Comparison of ENCODE assay signal across 9 cellular contexts in genomic region chr16:24541534-24541933, GRCh38. TPM values are rescaled to one million over a fixed set of nuclear protein-coding genes. Genes with fewer than 3 reads are reported as not detected.
DNase-seq lines count a peak whose midpoint lies in the region; ATAC-seq and TF ChIP-seq lines count a peak whose summit lies in the region.
"Had no signal": no experiment of that assay in that cellular context is flagged by ENCODE, and none has a peak within 500 bp of the region (broad histone marks: within the 10 kb centered on the region; RNA-seq: fewer than 3 reads in every experiment).

No MANE protein-coding gene starts in this region.

- TF ChIP-seq EP300 in sigmoid colon (IDR thresholded peaks at IDR 0.05), result no peak

- WGBS in sigmoid colon, 2 donors, result 1% methylated on average over 3 of the region's 3 CpGs

- H3K4me1 ChIP-seq in fibroblast of lung (ENCODE audit: control insufficient read depth, extremely low read depth, insufficient read depth, low read length) (peaks cover 13% of the 10 kb centered on the region), sigmoid colon (peaks cover 0 to 52% (median 48%) of the 10 kb centered on the region in 4 donors)

- H3K36me3 ChIP-seq in SK-N-MC (ENCODE audit: insufficient read depth, low read length), result peaks cover 48% of the 10 kb centered on the region
- peaks cover 6% of the 10 kb centered on the region for H3K36me3 ChIP-seq in fibroblast of lung (ENCODE audit: control insufficient read depth, insufficient read depth, low read length)
- H3K36me3 ChIP-seq in sigmoid colon, result peaks cover 0 to 7% (median 0%) of the 10 kb centered on the region in 4 donors

- H2AFZ ChIP-seq in fibroblast of lung (ENCODE audit: low read length), result no peak overlapping the region

- H3K27ac ChIP-seq in SK-N-MC (peak overlapping the region; percentile 18; the same call in 1 of the 2 replicates), fibroblast of lung (ENCODE audit: insufficient read depth, low read length) (peak overlapping the region; percentile 99), sigmoid colon (peak overlapping the region; percentile 99 to 100 (median 100))

- no peak for TF ChIP-seq POLR2A in sigmoid colon (IDR thresholded peaks at IDR 0.05)

- H3K27me3 ChIP-seq in fibroblast of lung (ENCODE audit: control insufficient read depth, insufficient read depth, low read length) (no peaks in the 10 kb centered on the region), sigmoid colon (no peaks in the 10 kb centered on the region)

- H3K4me3 ChIP-seq in GM12865 (ENCODE audit: low read depth, low read length) (peak overlapping the region; percentile 92), SK-N-MC (peak overlapping the region; percentile 85), fibroblast of lung (replicated peaks in 1 of 4; ENCODE audit: control extremely low read depth in 1 of 4, insufficient read depth in 1 of 4, low read depth in 3 of 4, low read length in 4 of 4) (peak overlapping the region; percentile 61 to 98 (median 98)), sigmoid colon (peak overlapping the region; percentile 83 to 99 (median 94))

- DNase-seq in GM12865 (ENCODE audit: low read depth) (no peak), SK-N-MC (ENCODE audit: low read depth, low spot score) (no peak), fibroblast of lung (ENCODE audit: low read depth in 2 of 2) (no peak), sigmoid colon (no peak), NCI-H1694 (lab: John Stamatoyannopoulos, UW) (no peak), OCI-M2 (lab: John Stamatoyannopoulos, UW; ENCODE audit: unreplicated experiment) (no peak), G401 (ENCODE audit: low spot score) (no peak)
- DNase-seq: T1000 had no signal

- H3K9me3 ChIP-seq in SK-N-MC (ENCODE audit: low read depth, low read length) (no peaks in the 10 kb centered on the region), fibroblast of lung (ENCODE audit: control insufficient read depth, insufficient read depth, low read depth, low read length) (no peaks in the 10 kb centered on the region), sigmoid colon (no peaks in the 10 kb centered on the region)

- TF ChIP-seq CTCF in GM12865 (IDR thresholded peaks at IDR 0.05; ENCODE audit: insufficient read depth, low read depth, low read length, missing control alignments) (no peak), fibroblast of lung (conservative IDR thresholded peaks at IDR 0.05 in 1 of 2, IDR thresholded peaks at IDR 0.05 in 1 of 2; ENCODE audit: low read depth in 1 of 2, low read length in 2 of 2) (no peak), sigmoid colon (IDR thresholded peaks at IDR 0.05) (no peak)

- peaks cover 71% of the 10 kb centered on the region for H3K79me2 ChIP-seq in fibroblast of lung (ENCODE audit: control insufficient read depth, insufficient read depth, low read length)

- in situ Hi-C loops in G401 (cut with HindIII; ENCODE audit: low sequenced_read_pairs), result loop anchor here (5.0 kb wide), 1 partner anchor 61 kb away; no protein-coding TSS in a partner anchor

- H4K20me1 ChIP-seq in fibroblast of lung (ENCODE audit: control insufficient read depth, extremely low read depth, insufficient read depth, low read length), result peaks cover 6% of the 10 kb centered on the region

- intact Hi-C loops in sigmoid colon (cut with DNase I), result loop anchor here (10.0 kb wide), 1 partner anchor 193 kb away; no protein-coding TSS in a partner anchor

- peak overlapping the region; percentile 97 for H3K4me2 ChIP-seq in fibroblast of lung (ENCODE audit: extremely low read depth, insufficient read depth, low read length)

- peak overlapping the region; percentile 100 for H3K9ac ChIP-seq in SK-N-MC (ENCODE audit: insufficient read length)
- H3K9ac ChIP-seq in fibroblast of lung (ENCODE audit: insufficient read depth, low read length), result peak overlapping the region; percentile 100

- no peak for ATAC-seq in HG02981 (IDR thresholded peaks at IDR 0.05; ENCODE audit: unreplicated experiment)

RNA-seq across cellular contexts. Expression of gene RBBP6, which starts 2.2 kb away (rescaled TPM):
- total RNA-seq in fibroblast of lung, result 16.4 and 16.8 TPM in 2 replicates
- 24.6 and 26.4 TPM in 2 replicates for polyA plus RNA-seq in fibroblast of lung
- polyA plus RNA-seq in fibroblast of lung (2012), result 16.3 and 19.5 TPM in 2 replicates
- 5.9 and 6.6 TPM in 2 replicates for polyA minus RNA-seq in fibroblast of lung (ENCODE audit: low replicate concordance)
- total RNA-seq in sigmoid colon, result 100 to 1,000 TPM in 1 of 4 donors, 10 to 100 TPM in 3; 48.7 to 105 (median 69.0) TPM
- 10 to 100 TPM; 14.4 to 23.7 (median 15.3) TPM for polyA plus RNA-seq in sigmoid colon
- 9.0 and 26.5 TPM in 2 replicates for total RNA-seq in G401 (2014; rRNA removed; shearing (Covaris generic))

Comparison
In these comparisons a context has a peak if more than half of its experiments do, and no peak if none do; other contexts are left out.
1. H3K27ac ChIP-seq: peak in every context shown above with its lines; median percentile 100 in sigmoid colon; 99 in fibroblast of lung; 18 in SK-N-MC.